In the genomic region with DNA sequence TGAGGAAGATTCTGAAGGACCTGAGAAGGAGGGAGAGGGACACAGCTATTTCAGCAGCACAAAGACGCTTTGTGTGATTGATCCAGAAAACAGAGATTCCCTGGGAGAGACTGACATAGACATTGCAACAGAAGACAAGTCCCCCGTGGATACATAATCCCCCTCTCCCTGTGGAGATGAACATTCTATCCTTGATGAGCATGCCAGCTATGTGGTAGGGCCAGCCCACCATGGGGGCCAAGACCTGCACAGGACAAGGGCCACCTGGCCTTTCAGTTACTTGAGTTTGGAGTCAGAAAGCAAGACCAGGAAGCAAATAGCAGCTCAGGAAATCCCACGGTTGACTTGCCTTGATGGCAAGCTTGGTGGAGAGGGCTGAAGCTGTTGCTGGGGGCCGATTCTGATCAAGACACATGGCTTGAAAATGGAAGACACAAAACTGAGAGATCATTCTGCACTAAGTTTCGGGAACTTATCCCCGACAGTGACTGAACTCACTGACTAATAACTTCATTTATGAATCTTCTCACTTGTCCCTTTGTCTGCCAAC, we compare ENCODE assay signal across 9 cellular contexts.
DNase-seq lines count a peak whose midpoint lies in the region; ATAC-seq and TF ChIP-seq lines count a peak whose summit lies in the region.
"Had no signal": no experiment of that assay in that cellular context is flagged by ENCODE, and none has a peak within 500 bp of the region (broad histone marks: within the 10 kb centered on the region; RNA-seq: fewer than 3 reads in every experiment).

No MANE protein-coding gene starts in this region.

- no peaks in the 10 kb centered on the region for H3K9me3 Mint-ChIP-seq in IgD-negative memory B cell
- no peaks in the 10 kb centered on the region for H3K9me3 Mint-ChIP-seq in central memory CD8-positive, alpha-beta T cell
- H3K9me3 Mint-ChIP-seq: nephron had no signal

- H3K9me3 ChIP-seq in SK-N-SH: no peaks in the 10 kb centered on the region

- TF ChIP-seq RAD21 in SK-N-SH (IDR thresholded peaks at IDR 0.05; ENCODE audit: low read length): no peak

- DNase-seq in SK-N-SH: no peak
- DNase-seq in central memory CD8-positive, alpha-beta T cell (ENCODE audit: low spot score in 2 of 2): no peak
- DNase-seq in NCI-H748 (lab: John Stamatoyannopoulos, UW; ENCODE audit: unreplicated experiment): no peak
- DNase-seq in amygdala (lab: John Stamatoyannopoulos, UW): no peak
- DNase-seq in hepatic stellate cell (ENCODE audit: low spot score): no peak

- TF ChIP-seq CTCF in SK-N-SH (IDR thresholded peaks at IDR 0.05): no peak

- peaks cover 58 to 79% (median 64%) of the 10 kb centered on the region in 3 donors for H3K4me1 Mint-ChIP-seq in IgD-negative memory B cell
- peaks cover 55% of the 10 kb centered on the region for H3K4me1 Mint-ChIP-seq in central memory CD8-positive, alpha-beta T cell

- POLR2A ChIA-PET in SK-N-SH (lab: Yijun Ruan, JAX): no interaction called here

- H2AFZ ChIP-seq in SK-N-SH (ENCODE audit: low read depth): no peak overlapping the region

- 0 out of 2 replicates have a peak overlapping the region, but pooled peaks have one; percentile 51 for H3K9ac ChIP-seq in SK-N-SH

- H3K36me3 ChIP-seq in SK-N-SH (replicated peaks in 1 of 2; ENCODE audit: control insufficient read depth in 1 of 2, insufficient read depth in 2 of 2, low read length in 1 of 2): peaks cover 5 to 20% of the 10 kb centered on the region in 2 experiments

- peaks cover 3 to 18% of the 10 kb centered on the region in 2 experiments for H3K4me1 ChIP-seq in SK-N-SH (ENCODE audit: control insufficient read depth in 1 of 2, insufficient read depth in 2 of 2, low read depth in 1 of 2, low read length in 1 of 2)

- H3K27me3 ChIP-seq in SK-N-SH (ENCODE audit: insufficient read depth): no peaks in the 10 kb centered on the region

- ATAC-seq in SK-N-SH treated with all-trans-retinoic acid at 6 μM for 48 hours: no peak
- ATAC-seq in central memory CD8-positive, alpha-beta T cell (replicated peaks; ENCODE audit: extremely low read depth, poor library complexity, severe bottlenecking): no peak

- CTCF ChIA-PET in SK-N-SH (lab: Yijun Ruan, JAX): interaction anchor here (0.6 kb wide), 1 partner anchor 355 kb away, joined by 3 read pairs; no protein-coding TSS in a partner anchor

- no peaks in the 10 kb centered on the region for H4K20me1 ChIP-seq in SK-N-SH (ENCODE audit: insufficient read depth)

- no peaks in the 10 kb centered on the region for H3K79me2 ChIP-seq in SK-N-SH (ENCODE audit: insufficient read depth)

- no peaks in the 10 kb centered on the region for H3K9me2 ChIP-seq in SK-N-SH

- H3K4me3 Mint-ChIP-seq in IgD-negative memory B cell: peak overlapping the region; percentile 27 to 93 (median 76)
- peak overlapping the region; percentile 34 for H3K4me3 Mint-ChIP-seq in central memory CD8-positive, alpha-beta T cell
- H3K4me3 Mint-ChIP-seq: nephron had no signal

- no peaks in the 10 kb centered on the region for H3K27me3 Mint-ChIP-seq in IgD-negative memory B cell
- no peaks in the 10 kb centered on the region for H3K27me3 Mint-ChIP-seq in central memory CD8-positive, alpha-beta T cell

- no peak overlapping the region for H3K4me3 ChIP-seq in SK-N-SH (ENCODE audit: low read depth in 2 of 2, low read length in 1 of 2)
- H3K4me3 ChIP-seq in skin epidermis: no peak overlapping the region

- peaks cover 44% of the 10 kb centered on the region for H3F3A ChIP-seq in SK-N-SH (replicated peaks; ENCODE audit: insufficient read depth)

- H3K36me3 Mint-ChIP-seq in IgD-negative memory B cell: peaks cover 14% of the 10 kb centered on the region
- H3K36me3 Mint-ChIP-seq in central memory CD8-positive, alpha-beta T cell (ENCODE audit: insufficient read depth): peaks cover 59% of the 10 kb centered on the region

- peak overlapping the region; percentile 84 to 95 (median 94) for H3K27ac Mint-ChIP-seq in IgD-negative memory B cell
- peak overlapping the region; percentile 78 for H3K27ac Mint-ChIP-seq in central memory CD8-positive, alpha-beta T cell (ENCODE audit: low read depth)

- WGBS in SK-N-SH (ENCODE audit: low lambda C conversion rate): 98% methylated on average over 6 of the region's 6 CpGs

- no peak overlapping the region; the same call in 1 of the 2 replicates for H3K4me2 ChIP-seq in SK-N-SH

- no peak for TF ChIP-seq EP300 in SK-N-SH (IDR thresholded peaks at IDR 0.05; ENCODE audit: borderline replicate concordance in 1 of 2, low read depth in 1 of 2, low read length in 1 of 2)

- H3K27ac ChIP-seq in SK-N-SH (ENCODE audit: low read depth in 2 of 2, low read length in 1 of 2) (peak overlapping the region; percentile 73 to 86; a peak in 3 of 4 replicates), skin epidermis (peak overlapping the region in 14 of 21 experiments; percentile 19 to 78 (median 58))

TF ChIP-seq in SK-N-SH, 30 proteins besides CTCF, POLR2A, EP300 and RAD21:
- no peak for TF ChIP-seq FOSL2 (IDR thresholded peaks at IDR 0.05; ENCODE audit: borderline replicate concordance, low read depth)
- TF ChIP-seq MEF2A (IDR thresholded peaks at IDR 0.05; ENCODE audit: borderline replicate concordance, low read depth): no peak

TF ChIP-seq in SK-N-SH treated with all-trans-retinoic acid at 6 μM for 48 hours, 23 proteins besides CTCF, POLR2A, EP300 and RAD21:
- TF ChIP-seq ZNF565 (CRISPR knock-in tag; conservative IDR thresholded peaks at IDR 0.05; ENCODE audit: low read depth): no peak
- TF ChIP-seq GLIS3 (CRISPR knock-in tag; IDR thresholded peaks at IDR 0.05): no peak
- TF ChIP-seq, protein P1, sequence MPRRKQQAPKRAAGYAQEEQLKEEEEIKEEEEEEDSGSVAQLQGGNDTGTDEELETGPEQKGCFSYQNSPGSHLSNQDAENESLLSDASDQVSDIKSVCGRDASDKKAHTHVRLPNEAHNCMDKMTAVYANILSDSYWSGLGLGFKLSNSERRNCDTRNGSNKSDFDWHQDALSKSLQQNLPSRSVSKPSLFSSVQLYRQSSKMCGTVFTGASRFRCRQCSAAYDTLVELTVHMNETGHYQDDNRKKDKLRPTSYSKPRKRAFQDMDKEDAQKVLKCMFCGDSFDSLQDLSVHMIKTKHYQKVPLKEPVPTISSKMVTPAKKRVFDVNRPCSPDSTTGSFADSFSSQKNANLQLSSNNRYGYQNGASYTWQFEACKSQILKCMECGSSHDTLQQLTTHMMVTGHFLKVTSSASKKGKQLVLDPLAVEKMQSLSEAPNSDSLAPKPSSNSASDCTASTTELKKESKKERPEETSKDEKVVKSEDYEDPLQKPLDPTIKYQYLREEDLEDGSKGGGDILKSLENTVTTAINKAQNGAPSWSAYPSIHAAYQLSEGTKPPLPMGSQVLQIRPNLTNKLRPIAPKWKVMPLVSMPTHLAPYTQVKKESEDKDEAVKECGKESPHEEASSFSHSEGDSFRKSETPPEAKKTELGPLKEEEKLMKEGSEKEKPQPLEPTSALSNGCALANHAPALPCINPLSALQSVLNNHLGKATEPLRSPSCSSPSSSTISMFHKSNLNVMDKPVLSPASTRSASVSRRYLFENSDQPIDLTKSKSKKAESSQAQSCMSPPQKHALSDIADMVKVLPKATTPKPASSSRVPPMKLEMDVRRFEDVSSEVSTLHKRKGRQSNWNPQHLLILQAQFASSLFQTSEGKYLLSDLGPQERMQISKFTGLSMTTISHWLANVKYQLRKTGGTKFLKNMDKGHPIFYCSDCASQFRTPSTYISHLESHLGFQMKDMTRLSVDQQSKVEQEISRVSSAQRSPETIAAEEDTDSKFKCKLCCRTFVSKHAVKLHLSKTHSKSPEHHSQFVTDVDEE (CRISPR knock-in tag; IDR thresholded peaks at IDR 0.05): no peak
- no peak for TF ChIP-seq SNAI2 (CRISPR knock-in tag; IDR thresholded peaks at IDR 0.05)
- TF ChIP-seq ESRRG (CRISPR knock-in tag; IDR thresholded peaks at IDR 0.05): no peak
- TF ChIP-seq, protein P2, sequence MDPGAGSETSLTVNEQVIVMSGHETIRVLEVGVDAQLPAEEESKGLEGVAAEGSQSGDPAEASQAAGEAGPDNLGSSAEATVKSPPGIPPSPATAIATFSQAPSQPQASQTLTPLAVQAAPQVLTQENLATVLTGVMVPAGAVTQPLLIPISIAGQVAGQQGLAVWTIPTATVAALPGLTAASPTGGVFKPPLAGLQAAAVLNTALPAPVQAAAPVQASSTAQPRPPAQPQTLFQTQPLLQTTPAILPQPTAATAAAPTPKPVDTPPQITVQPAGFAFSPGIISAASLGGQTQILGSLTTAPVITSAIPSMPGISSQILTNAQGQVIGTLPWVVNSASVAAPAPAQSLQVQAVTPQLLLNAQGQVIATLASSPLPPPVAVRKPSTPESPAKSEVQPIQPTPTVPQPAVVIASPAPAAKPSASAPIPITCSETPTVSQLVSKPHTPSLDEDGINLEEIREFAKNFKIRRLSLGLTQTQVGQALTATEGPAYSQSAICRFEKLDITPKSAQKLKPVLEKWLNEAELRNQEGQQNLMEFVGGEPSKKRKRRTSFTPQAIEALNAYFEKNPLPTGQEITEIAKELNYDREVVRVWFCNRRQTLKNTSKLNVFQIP (CRISPR knock-in tag; IDR thresholded peaks at IDR 0.05; ENCODE audit: borderline replicate concordance, low read depth): no peak
- TF ChIP-seq ZNF70 (CRISPR knock-in tag; IDR thresholded peaks at IDR 0.05): no peak
- no peak for TF ChIP-seq OSR1 (CRISPR knock-in tag; IDR thresholded peaks at IDR 0.05)
- TF ChIP-seq BACH2 (CRISPR knock-in tag; IDR thresholded peaks at IDR 0.05; ENCODE audit: borderline replicate concordance): no peak
- TF ChIP-seq ZFP3 (CRISPR knock-in tag; IDR thresholded peaks at IDR 0.05): no peak
- no peak for TF ChIP-seq ZC3H10 (CRISPR knock-in tag; IDR thresholded peaks at IDR 0.05)
- no peak for TF ChIP-seq PPARA (CRISPR knock-in tag; IDR thresholded peaks at IDR 0.05; ENCODE audit: borderline replicate concordance)
- no peak for TF ChIP-seq TOX (CRISPR knock-in tag; IDR thresholded peaks at IDR 0.05; ENCODE audit: borderline replicate concordance)
- TF ChIP-seq CSRNP3 (CRISPR knock-in tag; IDR thresholded peaks at IDR 0.05): no peak
- TF ChIP-seq ISL1 (CRISPR knock-in tag; IDR thresholded peaks at IDR 0.05): no peak
- TF ChIP-seq ZFP30 (CRISPR knock-in tag; IDR thresholded peaks at IDR 0.05): no peak
- no peak for TF ChIP-seq CSDC2 (CRISPR knock-in tag; IDR thresholded peaks at IDR 0.05)
